ENCODE assay signal across 8 cellular contexts in the genomic region with DNA sequence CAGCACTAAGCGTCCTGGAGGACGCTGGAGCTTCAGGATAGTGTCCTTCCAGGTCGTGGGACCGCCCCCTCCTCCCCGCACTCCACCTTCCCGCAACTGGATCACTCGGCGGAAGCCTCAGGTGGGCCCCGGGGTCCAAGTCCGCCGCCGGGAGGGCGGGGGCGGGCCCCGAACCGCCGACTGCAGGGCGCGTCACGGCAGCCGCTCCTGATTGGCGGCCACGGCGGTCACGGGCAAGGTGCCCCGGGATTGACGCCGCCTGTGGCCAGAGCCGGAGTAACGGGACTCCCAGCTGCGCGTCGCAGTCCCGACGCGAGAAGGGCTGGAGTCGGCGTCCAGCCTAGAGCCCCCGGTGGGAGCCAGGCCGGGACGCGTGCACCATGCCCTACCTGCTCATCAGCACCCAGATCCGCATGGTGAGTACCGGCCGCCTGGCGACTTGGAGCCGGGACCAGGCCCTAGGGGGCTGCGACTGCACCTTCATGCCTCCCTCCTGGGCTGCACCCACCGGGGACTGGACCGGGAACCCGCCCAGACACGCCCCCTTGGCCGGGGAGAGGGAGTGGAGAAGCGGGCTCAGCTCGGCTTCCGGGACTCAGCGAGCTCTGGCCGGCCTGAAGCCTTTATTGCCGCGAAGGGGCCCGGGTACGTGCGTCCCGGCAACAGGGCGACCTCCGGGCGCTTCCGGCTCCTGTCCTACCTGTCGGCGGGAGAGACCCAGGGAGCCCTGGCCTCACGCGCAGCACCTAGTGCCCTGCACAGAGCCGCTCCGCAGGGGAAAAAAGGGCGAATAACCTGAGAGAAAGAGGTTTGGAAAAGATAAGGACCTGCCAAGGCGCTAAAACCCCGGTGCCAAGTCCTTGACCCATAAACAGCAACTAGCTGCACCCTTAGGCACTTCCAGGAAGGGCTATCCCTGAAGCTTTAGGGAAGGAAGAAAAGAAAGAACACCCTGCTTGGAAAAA. TPM values are rescaled to one million over a fixed set of nuclear protein-coding genes. Genes with fewer than 3 reads are reported as not detected.
A peak's percentile ranks its signal among the peaks of the same experiment; 100 is the strongest.
DNase-seq lines count a peak whose midpoint lies in the region; ATAC-seq and TF ChIP-seq lines count a peak whose summit lies in the region.

A gene (plus strand): TSS at position 268 of the 965 bp plus-strand sequence. CDS start 113 bp downstream, at position 381.

- H3K27ac ChIP-seq in SJSA1 (no peak within 1 kb of the TSS), heart right ventricle (peak within 1 kb of the TSS in 9 of 10 donors; percentile 28 to 80 (median 68))

- WGBS in heart right ventricle, 2 donors = 0% methylated on average over 77 of the region's 77 CpGs

- H3K4me1 Mint-ChIP-seq in activated naive CD8-positive, alpha-beta T cell treated with anti-CD3 and anti-CD28 coated beads, Interleukin-2, amount 10 ng/mL, durations not matched to agents 7 days and 5 days = peaks cover 20% of the 10 kb centered on the region

- ATAC-seq in GM18502 (IDR thresholded peaks at IDR 0.05; ENCODE audit: poor library complexity, unreplicated experiment) (peak; percentile 46), HG03159 (IDR thresholded peaks at IDR 0.05; ENCODE audit: unreplicated experiment) (peak; percentile 44), heart right ventricle (peak; percentile 67 to 80 (median 75))
- peak; percentile 56 for ATAC-seq in activated naive CD8-positive, alpha-beta T cell treated with anti-CD3 and anti-CD28 coated beads, Interleukin-2, amount 10 ng/mL, durations not matched to agents 7 days and 5 days (ENCODE audit: low read depth)

- intact Hi-C loops in heart right ventricle (cut with DNase I) (no loop called here), posterior vena cava (cut with DNase I) (no loop called here)

- H3K36me3 ChIP-seq in SJSA1 (peaks cover 20% of the 10 kb centered on the region), heart right ventricle (peaks cover 0 to 23% (median 0%) of the 10 kb centered on the region in 9 donors)

- peaks cover 2% of the 10 kb centered on the region for H3K36me3 Mint-ChIP-seq in activated naive CD8-positive, alpha-beta T cell treated with anti-CD3 and anti-CD28 coated beads, Interleukin-2, amount 10 ng/mL, durations not matched to agents 7 days and 5 days

- no peaks in the 10 kb centered on the region for H3K9me3 Mint-ChIP-seq in activated naive CD8-positive, alpha-beta T cell treated with anti-CD3 and anti-CD28 coated beads, Interleukin-2, amount 10 ng/mL, durations not matched to agents 7 days and 5 days

- peaks cover 5% of the 10 kb centered on the region for H3K27me3 Mint-ChIP-seq in activated naive CD8-positive, alpha-beta T cell treated with anti-CD3 and anti-CD28 coated beads, Interleukin-2, amount 10 ng/mL, durations not matched to agents 7 days and 5 days

- peak in 8 of 9 donors; percentile 19 to 52 (median 48) for TF ChIP-seq CTCF in heart right ventricle (IDR thresholded peaks at IDR 0.05)

- H3K27me3 ChIP-seq in SJSA1 (replicated peaks) (no peaks in the 10 kb centered on the region), heart right ventricle (no peaks in the 10 kb centered on the region)

- peaks cover 65% of the 10 kb centered on the region for H3K4me1 ChIP-seq in SJSA1 (replicated peaks)
- peaks cover 0 to 43% (median 30%) of the 10 kb centered on the region in 9 donors for H3K4me1 ChIP-seq in heart right ventricle

- peak within 1 kb of the TSS; percentile 89 for H3K27ac Mint-ChIP-seq in activated naive CD8-positive, alpha-beta T cell treated with anti-CD3 and anti-CD28 coated beads, Interleukin-2, amount 10 ng/mL, durations not matched to agents 7 days and 5 days

- H3K4me3 Mint-ChIP-seq in activated naive CD8-positive, alpha-beta T cell treated with anti-CD3 and anti-CD28 coated beads, Interleukin-2, amount 10 ng/mL, durations not matched to agents 7 days and 5 days = peak within 1 kb of the TSS; percentile 82

- H3K9me3 ChIP-seq in SJSA1 (replicated peaks) (no peaks in the 10 kb centered on the region), heart right ventricle (no peaks in the 10 kb centered on the region)

- peak; percentile 77 for DNase-seq in 8988T
- DNase-seq in SJSA1 (ENCODE audit: low read depth in 1 of 2, low spot score in 2 of 2) = peak; percentile 65 to 71
- DNase-seq in activated naive CD8-positive, alpha-beta T cell treated with anti-CD3 and anti-CD28 coated beads, Interleukin-2, amount 10 ng/mL, durations not matched to agents 7 days and 5 days = peak; percentile 85
- peak; percentile 67 to 81 for DNase-seq in heart right ventricle
- DNase-seq in posterior vena cava (ENCODE audit: low spot score) = peak; percentile 92
- DNase-seq in NCI-H226 = no peak

- H3K4me3 ChIP-seq in SJSA1 = peak within 1 kb of the TSS; percentile 20
- H3K4me3 ChIP-seq in heart right ventricle = peak within 1 kb of the TSS; percentile 35 to 76 (median 62)

- POLR2A ChIA-PET in activated naive CD8-positive, alpha-beta T cell treated with anti-CD3 and anti-CD28 coated beads, Interleukin-2, amount 10 ng/mL, durations not matched to agents 7 days and 5 days (lab: Charles Lee) = interaction anchor here (0.7 to 4.4 kb wide), 11 partner anchors 8 to 467 kb away, joined by 3 to 25 read pairs (median 7); a partner anchor contains a TSS

RNA-seq across cellular contexts. Expression of the gene that starts here (rescaled TPM):
- 0.22 and 1.4 TPM in 2 replicates for total RNA-seq in SJSA1 (2014; rRNA removed; shearing (Covaris generic))
- 10 to 100 TPM; 58.2 to 61.5 TPM for total RNA-seq in activated naive CD8-positive, alpha-beta T cell treated with anti-CD3 and anti-CD28 coated beads, Interleukin-2, amount 10 ng/mL, durations not matched to agents 7 days and 5 days
- total RNA-seq in heart right ventricle (1 to 10 TPM; 2.2 to 9.1 (median 3.7) TPM), posterior vena cava (1 to 10 TPM; 7.1 to 8.9 TPM)
- polyA plus RNA-seq in heart right ventricle = 10 to 100 TPM in 1 of 2 donors, 1 to 10 TPM in 1; 5.8 to 10.8 TPM

Comparison
In these comparisons a context has a peak if more than half of its experiments do, and no peak if none do; other contexts are left out.
1. RNA of the gene that starts here (total RNA-seq): 58.2 to 61.5 TPM in activated naive CD8-positive, alpha-beta T cell treated with anti-CD3 and anti-CD28 coated beads, Interleukin-2, amount 10 ng/mL, durations not matched to agents 7 days and 5 days; 7.1 to 8.9 TPM in posterior vena cava, 2.2 to 9.1 TPM in heart right ventricle and 0.22 to 1.4 TPM in SJSA1; every median in the first group is over 4 times any median in the second.
2. Peak in every context shown above with its lines, with median percentiles within 50 percentile points of each other: ATAC-seq.